Comparison of ENCODE assay signal across 11 cellular contexts in genomic region chr6:137872071-137872470, GRCh38. TPM values are rescaled to one million over a fixed set of nuclear protein-coding genes. Genes with fewer than 3 reads are reported as not detected.
DNase-seq lines count a peak whose midpoint lies in the region; ATAC-seq, FAIRE-seq and TF ChIP-seq lines count a peak whose summit lies in the region.
"Had no signal": no experiment of that assay in that cellular context is flagged by ENCODE, and none has a peak within 500 bp of the region (broad histone marks: within the 10 kb centered on the region; RNA-seq: fewer than 3 reads in every experiment).

No MANE protein-coding gene starts in this region.

- ATAC-seq in HG03159 (IDR thresholded peaks at IDR 0.05; ENCODE audit: unreplicated experiment) = no peak

- H3K27me3 Mint-ChIP-seq in Calu3 (ENCODE audit: unreplicated experiment) (no peaks in the 10 kb centered on the region), endodermal cell (ENCODE audit: insufficient read depth) (peaks cover 28% of the 10 kb centered on the region)

- DNase-seq in Calu3 (no peak), NB4 (ENCODE audit: low read depth) (no peak), endodermal cell (no peak), pulmonary artery endothelial cell (ENCODE audit: low read depth, low spot score) (peak; percentile 44), NCI-H345 (lab: John Stamatoyannopoulos, UW) (no peak), small intestine (no peak), NCI-H2196 (lab: John Stamatoyannopoulos, UW; ENCODE audit: unreplicated experiment) (no peak)
- DNase-seq: KG1 had no signal

- H3K27me3 ChIP-seq in endodermal cell (ENCODE audit: control insufficient read depth, insufficient read depth, low read length, poor library complexity, severe bottlenecking) = peaks cover 18% of the 10 kb centered on the region
- no peaks in the 10 kb centered on the region for H3K27me3 ChIP-seq in small intestine (ENCODE audit: control insufficient read depth in 2 of 2, insufficient read depth in 2 of 2, low read length in 2 of 2)

- H3K27ac ChIP-seq in endodermal cell (ENCODE audit: low read depth, low read length) (no peak overlapping the region), small intestine (ENCODE audit: low read depth in 1 of 2, low read length in 1 of 2) (peak overlapping the region in 1 of 2 donors; percentile 46)

- CTCF ChIA-PET in Calu3 (lab: Charles Lee) = interaction anchor here (0.7 to 1.8 kb wide), 3 partner anchors 67 to 222 kb away, joined by 3 to 5 read pairs (median 3); no protein-coding TSS in a partner anchor

- TF ChIP-seq CTCF in Calu3 (IDR thresholded peaks at IDR 0.05; ENCODE audit: unreplicated experiment) = no peak
- no peak for TF ChIP-seq CTCF in NB4 (IDR thresholded peaks at IDR 0.05; ENCODE audit: low read depth, low read length)
- TF ChIP-seq CTCF in endodermal cell (conservative IDR thresholded peaks at IDR 0.05) = no peak

- no peaks in the 10 kb centered on the region for H3K9me3 Mint-ChIP-seq in Calu3 (ENCODE audit: low read depth, unreplicated experiment)
- no peaks in the 10 kb centered on the region for H3K9me3 Mint-ChIP-seq in endodermal cell

- H3K36me3 ChIP-seq in endodermal cell (ENCODE audit: control insufficient read depth, insufficient read depth, low read length) (peaks cover 20% of the 10 kb centered on the region), small intestine (ENCODE audit: control insufficient read depth in 2 of 2, insufficient read depth in 2 of 2, low read length in 2 of 2) (peaks cover 7 to 14% of the 10 kb centered on the region in 2 donors)

- no peak overlapping the region for H3K9ac ChIP-seq in endodermal cell (ENCODE audit: extremely low read depth, low read length, poor library complexity, severe bottlenecking)

- H3K36me3 Mint-ChIP-seq in Calu3 (ENCODE audit: insufficient read depth, unreplicated experiment) (peaks cover 33% of the 10 kb centered on the region), endodermal cell (ENCODE audit: low read depth) (peaks cover 14% of the 10 kb centered on the region)

- no peak for FAIRE-seq in small intestine (lab: Jason Lieb, UNC)
- FAIRE-seq: RCC 7860 had no signal

- H3K4me1 Mint-ChIP-seq in Calu3 (ENCODE audit: low read depth, unreplicated experiment) = peaks cover 36% of the 10 kb centered on the region
- peaks cover 49% of the 10 kb centered on the region for H3K4me1 Mint-ChIP-seq in endodermal cell

- intact Hi-C loops in Calu3 (cut with micrococcal nuclease; ENCODE audit: unreplicated experiment) = loop anchor here (5.0 kb wide), 1 partner anchor 35 kb away; no protein-coding TSS in a partner anchor

- TF ChIP-seq POLR2A in NB4 (IDR thresholded peaks at IDR 0.05; ENCODE audit: extremely low read depth, insufficient read length) = no peak

- H3K4me3 ChIP-seq in NB4 (ENCODE audit: low read depth, low read length) (peak overlapping the region; percentile 92), endodermal cell (ENCODE audit: low read length) (peak overlapping the region; percentile 19), small intestine (ENCODE audit: low read depth in 1 of 2, low read length in 2 of 2) (no peak overlapping the region)
- H3K4me3 ChIP-seq: HAP-1 had no signal

- peak overlapping the region; percentile 71 for H3K27ac Mint-ChIP-seq in Calu3 (ENCODE audit: unreplicated experiment)
- H3K27ac Mint-ChIP-seq in endodermal cell = no peak overlapping the region

- BruUV-seq in Calu3 (replicated peaks; lab: Mats Ljungman, UMichigan) = no TSS peak

- H3K9me3 ChIP-seq in endodermal cell (ENCODE audit: control insufficient read depth, low read length) (no peaks in the 10 kb centered on the region), small intestine (ENCODE audit: control insufficient read depth, low read depth) (no peaks in the 10 kb centered on the region)
- H3K9me3 ChIP-seq: HAP-1 had no signal

- peaks cover 5% of the 10 kb centered on the region for H3K4me1 ChIP-seq in endodermal cell (ENCODE audit: control insufficient read depth, insufficient read depth, low read length)
- H3K4me1 ChIP-seq in small intestine (ENCODE audit: control insufficient read depth in 2 of 2, insufficient read depth in 1 of 2, low read depth in 1 of 2, low read length in 1 of 2) = peaks cover 7 to 14% of the 10 kb centered on the region in 2 donors

- peak overlapping the region; percentile 48 for H3K4me3 Mint-ChIP-seq in Calu3 (ENCODE audit: low read depth, unreplicated experiment)
- H3K4me3 Mint-ChIP-seq in endodermal cell = no peak overlapping the region

RNA-seq across cellular contexts. Expression of gene TNFAIP3, which starts 5.0 kb away (rescaled TPM):
- total RNA-seq in Calu3 (2022) (19.4 and 22.6 TPM in 2 replicates), endodermal cell (10 to 100 TPM in 1 of 2 donors, 1 to 10 TPM in 1; 4.4 to 12.3 TPM), pulmonary artery endothelial cell (4.8 and 5.0 TPM in 2 replicates)
- polyA plus RNA-seq in endodermal cell (2013, experiment 1 of 2) = 3.6 TPM
- 4.2 TPM for polyA plus RNA-seq in endodermal cell (2013, experiment 2 of 2)
- 10 to 100 TPM; 10.8 to 16.1 (median 14.5) TPM for polyA plus RNA-seq in small intestine

Comparison
In these comparisons a context has a peak if more than half of its experiments do, and no peak if none do; other contexts are left out.
1. H3K4me3 ChIP-seq: peak in NB4 (single experiment) and endodermal cell (single experiment); none in small intestine (0 of 2).